ENCODE assay signal across 2 cellular contexts in genomic region chr9:111440226-111440625, GRCh38.
TF ChIP-seq lines count a peak whose summit lies in the region.

No MANE protein-coding gene starts in this region.

TF ChIP-seq in GM23338, 12 proteins besides CTCF, POLR2A, EP300 and RAD21 (continued from another document):
- TF ChIP-seq ZNF331 (CRISPR knock-in tag; IDR thresholded peaks at IDR 0.05; ENCODE audit: low read depth) (no peak), JUNB (IDR thresholded peaks at IDR 0.05; ENCODE audit: unreplicated experiment) (no peak), POLR2AphosphoS5 (IDR thresholded peaks at IDR 0.05; ENCODE audit: low read depth) (no peak)
- TF ChIP-seq, protein P1, sequence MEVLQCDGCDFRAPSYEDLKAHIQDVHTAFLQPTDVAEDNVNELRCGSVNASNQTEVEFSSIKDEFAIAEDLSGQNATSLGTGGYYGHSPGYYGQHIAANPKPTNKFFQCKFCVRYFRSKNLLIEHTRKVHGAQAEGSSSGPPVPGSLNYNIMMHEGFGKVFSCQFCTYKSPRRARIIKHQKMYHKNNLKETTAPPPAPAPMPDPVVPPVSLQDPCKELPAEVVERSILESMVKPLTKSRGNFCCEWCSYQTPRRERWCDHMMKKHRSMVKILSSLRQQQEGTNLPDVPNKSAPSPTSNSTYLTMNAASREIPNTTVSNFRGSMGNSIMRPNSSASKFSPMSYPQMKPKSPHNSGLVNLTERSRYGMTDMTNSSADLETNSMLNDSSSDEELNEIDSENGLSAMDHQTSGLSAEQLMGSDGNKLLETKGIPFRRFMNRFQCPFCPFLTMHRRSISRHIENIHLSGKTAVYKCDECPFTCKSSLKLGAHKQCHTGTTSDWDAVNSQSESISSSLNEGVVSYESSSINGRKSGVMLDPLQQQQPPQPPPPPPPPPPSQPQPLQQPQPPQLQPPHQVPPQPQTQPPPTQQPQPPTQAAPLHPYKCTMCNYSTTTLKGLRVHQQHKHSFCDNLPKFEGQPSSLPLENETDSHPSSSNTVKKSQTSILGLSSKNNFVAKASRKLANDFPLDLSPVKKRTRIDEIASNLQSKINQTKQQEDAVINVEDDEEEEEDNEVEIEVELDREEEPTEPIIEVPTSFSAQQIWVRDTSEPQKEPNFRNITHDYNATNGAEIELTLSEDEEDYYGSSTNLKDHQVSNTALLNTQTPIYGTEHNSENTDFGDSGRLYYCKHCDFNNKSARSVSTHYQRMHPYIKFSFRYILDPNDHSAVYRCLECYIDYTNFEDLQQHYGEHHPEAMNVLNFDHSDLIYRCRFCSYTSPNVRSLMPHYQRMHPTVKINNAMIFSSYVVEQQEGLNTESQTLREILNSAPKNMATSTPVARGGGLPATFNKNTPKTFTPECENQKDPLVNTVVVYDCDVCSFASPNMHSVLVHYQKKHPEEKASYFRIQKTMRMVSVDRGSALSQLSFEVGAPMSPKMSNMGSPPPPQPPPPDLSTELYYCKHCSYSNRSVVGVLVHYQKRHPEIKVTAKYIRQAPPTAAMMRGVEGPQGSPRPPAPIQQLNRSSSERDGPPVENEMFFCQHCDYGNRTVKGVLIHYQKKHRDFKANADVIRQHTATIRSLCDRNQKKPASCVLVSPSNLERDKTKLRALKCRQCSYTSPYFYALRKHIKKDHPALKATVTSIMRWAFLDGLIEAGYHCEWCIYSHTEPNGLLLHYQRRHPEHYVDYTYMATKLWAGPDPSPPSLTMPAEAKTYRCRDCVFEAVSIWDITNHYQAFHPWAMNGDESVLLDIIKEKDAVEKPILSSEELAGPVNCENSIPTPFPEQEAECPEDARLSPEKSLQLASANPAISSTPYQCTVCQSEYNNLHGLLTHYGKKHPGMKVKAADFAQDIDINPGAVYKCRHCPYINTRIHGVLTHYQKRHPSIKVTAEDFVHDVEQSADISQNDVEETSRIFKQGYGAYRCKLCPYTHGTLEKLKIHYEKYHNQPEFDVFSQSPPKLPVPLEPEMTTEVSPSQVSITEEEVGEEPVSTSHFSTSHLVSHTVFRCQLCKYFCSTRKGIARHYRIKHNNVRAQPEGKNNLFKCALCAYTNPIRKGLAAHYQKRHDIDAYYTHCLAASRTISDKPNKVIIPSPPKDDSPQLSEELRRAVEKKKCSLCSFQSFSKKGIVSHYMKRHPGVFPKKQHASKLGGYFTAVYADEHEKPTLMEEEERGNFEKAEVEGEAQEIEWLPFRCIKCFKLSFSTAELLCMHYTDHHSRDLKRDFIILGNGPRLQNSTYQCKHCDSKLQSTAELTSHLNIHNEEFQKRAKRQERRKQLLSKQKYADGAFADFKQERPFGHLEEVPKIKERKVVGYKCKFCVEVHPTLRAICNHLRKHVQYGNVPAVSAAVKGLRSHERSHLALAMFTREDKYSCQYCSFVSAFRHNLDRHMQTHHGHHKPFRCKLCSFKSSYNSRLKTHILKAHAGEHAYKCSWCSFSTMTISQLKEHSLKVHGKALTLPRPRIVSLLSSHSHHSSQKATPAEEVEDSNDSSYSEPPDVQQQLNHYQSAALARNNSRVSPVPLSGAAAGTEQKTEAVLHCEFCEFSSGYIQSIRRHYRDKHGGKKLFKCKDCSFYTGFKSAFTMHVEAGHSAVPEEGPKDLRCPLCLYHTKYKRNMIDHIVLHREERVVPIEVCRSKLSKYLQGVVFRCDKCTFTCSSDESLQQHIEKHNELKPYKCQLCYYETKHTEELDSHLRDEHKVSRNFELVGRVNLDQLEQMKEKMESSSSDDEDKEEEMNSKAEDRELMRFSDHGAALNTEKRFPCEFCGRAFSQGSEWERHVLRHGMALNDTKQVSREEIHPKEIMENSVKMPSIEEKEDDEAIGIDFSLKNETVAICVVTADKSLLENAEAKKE (CRISPR knock-in tag; IDR thresholded peaks at IDR 0.05), result no peak
- TF ChIP-seq, protein P2, sequence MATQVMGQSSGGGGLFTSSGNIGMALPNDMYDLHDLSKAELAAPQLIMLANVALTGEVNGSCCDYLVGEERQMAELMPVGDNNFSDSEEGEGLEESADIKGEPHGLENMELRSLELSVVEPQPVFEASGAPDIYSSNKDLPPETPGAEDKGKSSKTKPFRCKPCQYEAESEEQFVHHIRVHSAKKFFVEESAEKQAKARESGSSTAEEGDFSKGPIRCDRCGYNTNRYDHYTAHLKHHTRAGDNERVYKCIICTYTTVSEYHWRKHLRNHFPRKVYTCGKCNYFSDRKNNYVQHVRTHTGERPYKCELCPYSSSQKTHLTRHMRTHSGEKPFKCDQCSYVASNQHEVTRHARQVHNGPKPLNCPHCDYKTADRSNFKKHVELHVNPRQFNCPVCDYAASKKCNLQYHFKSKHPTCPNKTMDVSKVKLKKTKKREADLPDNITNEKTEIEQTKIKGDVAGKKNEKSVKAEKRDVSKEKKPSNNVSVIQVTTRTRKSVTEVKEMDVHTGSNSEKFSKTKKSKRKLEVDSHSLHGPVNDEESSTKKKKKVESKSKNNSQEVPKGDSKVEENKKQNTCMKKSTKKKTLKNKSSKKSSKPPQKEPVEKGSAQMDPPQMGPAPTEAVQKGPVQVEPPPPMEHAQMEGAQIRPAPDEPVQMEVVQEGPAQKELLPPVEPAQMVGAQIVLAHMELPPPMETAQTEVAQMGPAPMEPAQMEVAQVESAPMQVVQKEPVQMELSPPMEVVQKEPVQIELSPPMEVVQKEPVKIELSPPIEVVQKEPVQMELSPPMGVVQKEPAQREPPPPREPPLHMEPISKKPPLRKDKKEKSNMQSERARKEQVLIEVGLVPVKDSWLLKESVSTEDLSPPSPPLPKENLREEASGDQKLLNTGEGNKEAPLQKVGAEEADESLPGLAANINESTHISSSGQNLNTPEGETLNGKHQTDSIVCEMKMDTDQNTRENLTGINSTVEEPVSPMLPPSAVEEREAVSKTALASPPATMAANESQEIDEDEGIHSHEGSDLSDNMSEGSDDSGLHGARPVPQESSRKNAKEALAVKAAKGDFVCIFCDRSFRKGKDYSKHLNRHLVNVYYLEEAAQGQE (IDR thresholded peaks at IDR 0.05; ENCODE audit: unreplicated experiment), result no peak

TF ChIP-seq in WTC11, 78 proteins besides CTCF, POLR2A, EP300 and RAD21 (continued from another document):
- no peak for TF ChIP-seq ZNF281 (CRISPR knock-in tag; IDR thresholded peaks at IDR 0.05)
- no peak for TF ChIP-seq E2F1 (CRISPR knock-in tag; IDR thresholded peaks at IDR 0.05)
- no peak for TF ChIP-seq MAX (CRISPR knock-in tag; IDR thresholded peaks at IDR 0.05)
- TF ChIP-seq ZNF219 (CRISPR knock-in tag; IDR thresholded peaks at IDR 0.05; ENCODE audit: borderline replicate concordance), result no peak
- TF ChIP-seq FOXJ3 (CRISPR knock-in tag; IDR thresholded peaks at IDR 0.05; ENCODE audit: borderline replicate concordance), result no peak
